Comparison of ENCODE assay signal across 29 cellular contexts in the genomic region with DNA sequence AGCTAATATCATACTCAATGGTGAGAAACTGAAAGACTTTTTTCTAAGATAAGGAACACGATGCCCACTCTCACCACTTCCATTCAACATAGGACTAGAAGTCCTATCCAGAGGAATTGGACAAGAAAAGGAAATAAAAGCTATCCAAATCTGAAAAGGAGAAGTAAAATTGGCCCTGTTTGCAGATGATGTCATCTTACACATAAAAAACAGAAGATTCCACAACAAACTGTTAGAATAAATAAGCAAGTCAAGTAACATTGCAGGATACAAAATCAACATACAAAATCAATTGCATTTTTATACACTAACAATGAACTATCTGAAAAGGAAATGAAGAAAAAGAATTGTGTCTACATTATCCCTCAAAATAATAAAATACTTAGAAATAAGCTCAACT.
"Had no signal": no experiment of that assay in that cellular context is flagged by ENCODE, and none has a peak within 500 bp of the region (broad histone marks: within the 10 kb centered on the region; RNA-seq: fewer than 3 reads in every experiment).

No MANE protein-coding gene starts in this region.

- H3K4me1 ChIP-seq: ascending aorta, breast epithelium had no signal

- FAIRE-seq: frontal cortex had no signal

- ATAC-seq: activated CD4-positive, alpha-beta T cell treated with anti-CD3 and anti-CD28 coated beads for 36 hours; activated naive CD4-positive, alpha-beta T cell treated with anti-CD3 and anti-CD28 coated beads, Interleukin-2, amount 50 U/mL, for 72 hours; activated T-cell treated with anti-CD3 and anti-CD28 coated beads, Interleukin-2, amount 50 U/mL, for 72 hours; esophagus mucosa had no signal

- H3K27ac ChIP-seq: ascending aorta, breast epithelium, cardiac muscle cell, coronary artery, dorsolateral prefrontal cortex had no signal

- H3K27me3 ChIP-seq: ascending aorta, breast epithelium, cardiac muscle cell, dorsolateral prefrontal cortex had no signal

- DNase-seq: activated CD4-positive, alpha-beta memory T cell treated with anti-CD3 and anti-CD28 coated beads, Interleukin-2, amount 10 ng/mL, durations not matched to agents 7 days and 5 days; activated CD4-positive, alpha-beta T cell treated with anti-CD3 and anti-CD28 coated beads for 36 hours; activated CD4-positive, alpha-beta T cell treated with anti-CD3 and anti-CD28 coated beads, Interleukin-2, amount 10 ng/mL, durations not matched to agents 7 days and 5 days; activated CD4-positive, alpha-beta T cell treated with anti-CD3 and anti-CD28 coated beads, Interleukin-2, amount 50 U/mL, for 4 hours; activated CD4-positive, CD25-positive, alpha-beta regulatory T cell; activated CD4-positive, CD25-positive, alpha-beta regulatory T cell treated with anti-CD3 and anti-CD28 coated beads, Interleukin-2, amount 50 U/mL, for 72 hours; activated CD8-positive, alpha-beta memory T cell treated with anti-CD3 and anti-CD28 coated beads, Interleukin-2, amount 50 U/mL, for 48 hours; activated gamma-delta T cell; activated naive CD4-positive, alpha-beta T cell; activated naive CD4-positive, alpha-beta T cell treated with anti-CD3 and anti-CD28 coated beads, Interleukin-2, amount 10 ng/mL, durations not matched to agents 7 days and 5 days; activated naive CD8-positive, alpha-beta T cell treated with anti-CD3 and anti-CD28 coated beads, Interleukin-2, amount 10 ng/mL, durations not matched to agents 7 days and 5 days; activated T-cell treated with anti-CD3 and anti-CD28 coated beads for 4 hours; activated T-cell treated with anti-CD3 and anti-CD28 coated beads, Interleukin-2, amount 50 U/mL, for 24 hours; activated T-cell treated with anti-CD3 and anti-CD28 coated beads, Interleukin-2, amount 50 U/mL, for 72 hours; central memory CD4-positive, alpha-beta T cell; cerebellar nuclear complex; dorsolateral prefrontal cortex; effector memory CD4-positive, alpha-beta T cell; endodermal cell; foreskin fibroblast; head of caudate nucleus; T-helper 2 cell had no signal

- H3K36me3 ChIP-seq: ascending aorta, breast epithelium, cardiac muscle cell had no signal

- H3K4me3 ChIP-seq: ascending aorta, breast epithelium, cardiac muscle cell, coronary artery, dorsolateral prefrontal cortex had no signal
